Comparison of ENCODE assay signal across 15 cellular contexts in genomic region chr16:64375386-64375980, GRCh38.
"Had no signal": no experiment of that assay in that cellular context is flagged by ENCODE, and none has a peak within 500 bp of the region (broad histone marks: within the 10 kb centered on the region; RNA-seq: fewer than 3 reads in every experiment).

No MANE protein-coding gene starts in this region.

- H3K36me3 ChIP-seq: ascending aorta, colonic mucosa, ovary had no signal

- ATAC-seq: activated CD8-positive, alpha-beta memory T cell treated with anti-CD3 and anti-CD28 coated beads, Interleukin-2, amount 10 ng/mL, durations not matched to agents 7 days and 5 days; activated T-cell treated with anti-CD3 and anti-CD28 coated beads, Interleukin-2, amount 50 U/mL, for 4 hours; stimulated activated naive CD8-positive, alpha-beta T cell treated with anti-CD3 and anti-CD28 coated beads, Interleukin-15, Interleukin-2, amounts not matched to agents 100 U/mL and 50 U/mL, for 24 hours had no signal

- H3K27me3 ChIP-seq: ascending aorta, colonic mucosa, ovary had no signal

- H3K27me3 Mint-ChIP-seq: activated CD8-positive, alpha-beta memory T cell treated with anti-CD3 and anti-CD28 coated beads, Interleukin-2, amount 10 ng/mL, durations not matched to agents 7 days and 5 days; activated naive CD8-positive, alpha-beta T cell treated with anti-CD3 and anti-CD28 coated beads for 36 hours had no signal

- H3K27ac ChIP-seq: ascending aorta, colonic mucosa, ovary had no signal

- H3K27ac Mint-ChIP-seq: activated CD8-positive, alpha-beta memory T cell treated with anti-CD3 and anti-CD28 coated beads, Interleukin-2, amount 10 ng/mL, durations not matched to agents 7 days and 5 days; activated naive CD8-positive, alpha-beta T cell treated with anti-CD3 and anti-CD28 coated beads for 36 hours; nephron progenitor cell; T-helper 1 cell treated with Interleukin-12 subunit alpha and Interleukin-12 subunit beta and Interleukin-4 antibody, amounts not matched to agents 30 μg/mL and 1 μg/mL, for 36 hours had no signal

- DNase-seq: activated CD4-positive, alpha-beta T cell treated with anti-CD3 and anti-CD28 coated beads, Interleukin-2, amount 50 U/mL, for 4 hours; activated CD8-positive, alpha-beta memory T cell treated with anti-CD3 and anti-CD28 coated beads, Interleukin-2, amount 10 ng/mL, durations not matched to agents 7 days and 5 days; activated effector memory CD4-positive, alpha-beta T cell treated with anti-CD3 and anti-CD28 coated beads, Interleukin-2, amount 50 U/mL, for 16 hours; activated naive CD8-positive, alpha-beta T cell treated with anti-CD3 and anti-CD28 coated beads for 36 hours; activated T-cell treated with anti-CD3 and anti-CD28 coated beads, Interleukin-2, amount 50 U/mL, for 4 hours; colonic mucosa; hippocampal formation; mammary epithelial cell; nephron progenitor cell; ovary; stimulated activated CD4-positive, alpha-beta T cell treated with anti-CD3 and anti-CD28 coated beads, Interleukin-4, amount 100 ng/mL, for 1 hour; stimulated activated CD8-positive, alpha-beta memory T cell treated with anti-CD3 and anti-CD28 coated beads, Interleukin-4, amount 100 ng/mL, for 48 hours; stimulated activated naive CD8-positive, alpha-beta T cell treated with anti-CD3 and anti-CD28 coated beads, Interleukin-15, Interleukin-2, amounts not matched to agents 100 U/mL and 50 U/mL, for 24 hours had no signal

- H3K9me3 Mint-ChIP-seq: nephron progenitor cell had no signal

- H3K4me3 ChIP-seq: ascending aorta, colonic mucosa, ovary had no signal

- H3K4me1 ChIP-seq: ascending aorta, colonic mucosa had no signal

- H3K4me3 Mint-ChIP-seq: activated CD8-positive, alpha-beta memory T cell treated with anti-CD3 and anti-CD28 coated beads, Interleukin-2, amount 10 ng/mL, durations not matched to agents 7 days and 5 days; activated naive CD8-positive, alpha-beta T cell treated with anti-CD3 and anti-CD28 coated beads for 36 hours; activated T-cell treated with anti-CD3 and anti-CD28 coated beads, Interleukin-2, amount 50 U/mL, for 4 hours; nephron progenitor cell; T-helper 1 cell treated with Interleukin-12 subunit alpha and Interleukin-12 subunit beta and Interleukin-4 antibody, amounts not matched to agents 30 μg/mL and 1 μg/mL, for 36 hours had no signal

- H3K36me3 Mint-ChIP-seq: activated CD8-positive, alpha-beta memory T cell treated with anti-CD3 and anti-CD28 coated beads, Interleukin-2, amount 10 ng/mL, durations not matched to agents 7 days and 5 days; activated naive CD8-positive, alpha-beta T cell treated with anti-CD3 and anti-CD28 coated beads for 36 hours had no signal

- H3K9me3 ChIP-seq: ascending aorta, colonic mucosa, ovary had no signal

- H3K4me1 Mint-ChIP-seq: activated CD8-positive, alpha-beta memory T cell treated with anti-CD3 and anti-CD28 coated beads, Interleukin-2, amount 10 ng/mL, durations not matched to agents 7 days and 5 days; activated naive CD8-positive, alpha-beta T cell treated with anti-CD3 and anti-CD28 coated beads for 36 hours; nephron progenitor cell had no signal
